ENCODE assay signal across 27 cellular contexts in genomic region chr16:51131619-51132018, GRCh38. TPM values are rescaled to one million over a fixed set of nuclear protein-coding genes. Genes with fewer than 3 reads are reported as not detected.
DNase-seq lines count a peak whose midpoint lies in the region; ATAC-seq, FAIRE-seq and TF ChIP-seq lines count a peak whose summit lies in the region.
"Had no signal": no experiment of that assay in that cellular context is flagged by ENCODE, and none has a peak within 500 bp of the region (broad histone marks: within the 10 kb centered on the region; RNA-seq: fewer than 3 reads in every experiment).

No MANE protein-coding gene starts in this region.

- peak overlapping the region; percentile 46; the same call in 1 of the 2 replicates for H2BK12ac ChIP-seq in H1 (ENCODE audit: low read depth, low read length)

- H3K36me3 ChIP-seq in H1 (ENCODE audit: control insufficient read depth in 2 of 4, insufficient read depth in 4 of 4, low read length in 3 of 4) (peaks cover 0 to 14% (median under 1%) of the 10 kb centered on the region in 4 experiments; a peak in 2 of 8 replicates), HepG2 (replicated peaks in 1 of 2; ENCODE audit: control insufficient read depth in 1 of 2, insufficient read depth in 2 of 2, low read length in 2 of 2) (no peaks in the 10 kb centered on the region; a peak in 1 of 5 replicates), mesodermal cell (ENCODE audit: control insufficient read depth, insufficient read depth, low read length) (peaks cover 21% of the 10 kb centered on the region), vagina (no peaks in the 10 kb centered on the region)
- H3K36me3 ChIP-seq: BE2C had no signal

- H3K27me3 ChIP-seq in H1 (replicated peaks in 1 of 4; ENCODE audit: control insufficient read depth in 3 of 4, extremely low read depth in 1 of 4, insufficient read depth in 3 of 4, low read length in 3 of 4) (no peaks in the 10 kb centered on the region), HepG2 (ENCODE audit: control insufficient read depth in 1 of 2, insufficient read depth in 2 of 2, low read length in 2 of 2) (no peaks in the 10 kb centered on the region), vagina (no peaks in the 10 kb centered on the region)

- no peak for TF ChIP-seq POLR2A in H1 (IDR thresholded peaks at IDR 0.05; ENCODE audit: control extremely low read depth in 1 of 2, low read depth in 2 of 2, low read length in 2 of 2)
- TF ChIP-seq POLR2A in HepG2 (IDR thresholded peaks at IDR 0.05; ENCODE audit: insufficient read depth in 1 of 2, low read depth in 2 of 2, low read length in 2 of 2), result no peak
- no peak for TF ChIP-seq POLR2A in vagina (IDR thresholded peaks at IDR 0.05)
- TF ChIP-seq POLR2A in H54 (IDR thresholded peaks at IDR 0.05; ENCODE audit: low read depth, low read length), result no peak

- TF ChIP-seq EP300 in H1 (IDR thresholded peaks at IDR 0.05; ENCODE audit: borderline replicate concordance in 1 of 2, low read depth in 2 of 2, low read length in 2 of 2), result no peak
- TF ChIP-seq EP300 in HepG2 (IDR thresholded peaks at IDR 0.05; ENCODE audit: low read depth in 2 of 2, low read length in 2 of 2), result no peak
- TF ChIP-seq EP300 in HepG2 (CRISPR knock-in tag; IDR thresholded peaks at IDR 0.05; ENCODE audit: borderline replicate concordance), result no peak

- H3K23me2 ChIP-seq in H1 (ENCODE audit: low read depth, low read length), result peaks cover 11% of the 10 kb centered on the region

- H2BK15ac ChIP-seq in H1 (ENCODE audit: low read length), result no peak overlapping the region

- H3K27ac ChIP-seq in H1 (ENCODE audit: low read depth, low read length) (no peak overlapping the region), HepG2 (ENCODE audit: extremely low read length, insufficient read depth, low read length) (no peak overlapping the region), mesodermal cell (ENCODE audit: low read depth, low read length, severe bottlenecking) (peak overlapping the region; percentile 91), vagina (peak overlapping the region; percentile 81)
- H3K27ac ChIP-seq: GM23248 had no signal

- H4K20me1 ChIP-seq in H1 (replicated peaks in 1 of 2; ENCODE audit: control insufficient read depth in 1 of 2, insufficient read depth in 2 of 2, low read length in 2 of 2), result no peaks in the 10 kb centered on the region
- no peaks in the 10 kb centered on the region for H4K20me1 ChIP-seq in HepG2 (ENCODE audit: insufficient read depth, low read length)

- in situ Hi-C loops in HepG2 (cut with HindIII; ENCODE audit: extremely low pct_ligation_motif_present, low pct_unique_long_range_greater_than_20kb), result no loop called here

- H2AFZ ChIP-seq in H1 (ENCODE audit: low read length) (no peak overlapping the region), HepG2 (ENCODE audit: low read length) (no peak overlapping the region)
- H2AFZ ChIP-seq: GM23248 had no signal

- H3K4me1 ChIP-seq in H1 (replicated peaks in 1 of 4; ENCODE audit: control insufficient read depth in 3 of 4, insufficient read depth in 4 of 4, low read length in 3 of 4) (peaks cover 1 to 7% (median 3%) of the 10 kb centered on the region in 4 experiments; a peak in 5 of 7 replicates), HepG2 (ENCODE audit: insufficient read depth, low read length) (peaks cover 39% of the 10 kb centered on the region), mesodermal cell (ENCODE audit: control insufficient read depth, insufficient read depth, low read length, poor library complexity, severe bottlenecking) (peaks cover 34% of the 10 kb centered on the region), vagina (peaks cover 10% of the 10 kb centered on the region)
- H3K4me1 ChIP-seq: BE2C had no signal

- H3K4me3 ChIP-seq in H1 (ENCODE audit: extremely low read depth in 1 of 4, insufficient read depth in 2 of 4, low read depth in 3 of 4, low read length in 4 of 4) (no peak overlapping the region), HepG2 (replicated peaks in 1 of 3; ENCODE audit: insufficient read depth in 1 of 3, low read depth in 2 of 3, low read length in 3 of 3) (no peak overlapping the region), mesodermal cell (ENCODE audit: extremely low read depth, insufficient read depth, low read length, poor library complexity, severe bottlenecking) (no peak overlapping the region), vagina (no peak overlapping the region)
- H3K4me3 ChIP-seq: GM12878, GM23248 had no signal

- H4K5ac ChIP-seq in H1 (ENCODE audit: insufficient read length, low read depth, low read length), result no peak overlapping the region

- H3K4ac ChIP-seq in H1 (replicated peaks; ENCODE audit: insufficient read length, low read depth, low read length), result peak overlapping the region; percentile 13

- H4K91ac ChIP-seq in H1 (replicated peaks; ENCODE audit: insufficient read length, low read length), result no peak overlapping the region

- intact Hi-C loops in HepG2 (cut with micrococcal nuclease; ENCODE audit: unreplicated experiment), result no loop called here
- intact Hi-C loops in vagina (cut with DNase I), result no loop called here

- no TSS peak for BruUV-seq in HepG2 (replicated peaks; lab: Mats Ljungman, UMichigan)

- CTCF ChIA-PET in H1 (lab: Charles Lee; ENCODE audit: partially characterized antibody) (interaction anchor here (0.6 to 1.9 kb wide), 3 partner anchors 21 to 999 kb away, joined by 3 to 5 read pairs (median 4); no protein-coding TSS in a partner anchor), HepG2 (lab: Yijun Ruan, JAX; ENCODE audit: low intra/inter-chr PET ratio, low total read pairs) (no interaction called here)

- H2BK120ac ChIP-seq in H1 (replicated peaks; ENCODE audit: low read depth, low read length), result no peak overlapping the region

- DNase-seq in H1 (ENCODE audit: low read depth in 1 of 2, low spot score in 2 of 2), result peak in 1 of 2 experiments; percentile 17
- no peak for DNase-seq in HepG2 (ENCODE audit: low spot score)
- DNase-seq in vagina (ENCODE audit: extremely low spot score in 2 of 2), result no peak
- DNase-seq in NCI-H146 (lab: John Stamatoyannopoulos, UW), result no peak
- DNase-seq in HPDE6-E6E7 (ENCODE audit: extremely low spot score), result no peak
- no peak for DNase-seq in cerebellar cortex (ENCODE audit: low spot score)
- DNase-seq in H54 (ENCODE audit: insufficient read length, low spot score), result no peak
- DNase-seq: ACHN; BE2C; C1 segment of cervical spinal cord; CD4-positive, CD25-positive, alpha-beta regulatory T cell; CD8-positive, alpha-beta memory T cell; COR-L47; DMS 273 treated with DMSO at 0.1 percent for 48 hours; DMS53; DND-41; EL; GM23248; H7; HFFc6 had no signal

- H3K9me3 ChIP-seq in H1 (ENCODE audit: insufficient read depth in 2 of 2, low read depth in 1 of 2, low read length in 1 of 2) (no peaks in the 10 kb centered on the region), HepG2 (ENCODE audit: low read length) (no peaks in the 10 kb centered on the region), mesodermal cell (ENCODE audit: control insufficient read depth, low read length) (no peaks in the 10 kb centered on the region), vagina (no peaks in the 10 kb centered on the region)
- H3K9me3 ChIP-seq: BE2C had no signal

- no peak overlapping the region for H3K56ac ChIP-seq in H1 (replicated peaks; ENCODE audit: insufficient read length, low read depth, low read length)

- H3K4me2 ChIP-seq in H1 (ENCODE audit: insufficient read depth in 1 of 2, low read depth in 2 of 2, low read length in 2 of 2), result no peak overlapping the region
- H3K4me2 ChIP-seq in HepG2 (ENCODE audit: low read depth, low read length), result no peak overlapping the region

- H3K9ac ChIP-seq in H1 (replicated peaks in 1 of 4; ENCODE audit: extremely low read depth in 1 of 4, low read depth in 3 of 4, low read length in 3 of 4) (no peak overlapping the region), HepG2 (ENCODE audit: insufficient read depth, low read depth, low read length) (no peak overlapping the region)
- H3K9ac ChIP-seq: GM23248 had no signal

- no peak overlapping the region for H3K14ac ChIP-seq in H1 (ENCODE audit: insufficient read length)

- no peak overlapping the region for H2BK5ac ChIP-seq in H1 (ENCODE audit: low read depth, low read length)

- TF ChIP-seq CTCF in H1 (IDR thresholded peaks at IDR 0.05; ENCODE audit: control extremely low read depth in 1 of 3, insufficient read depth in 1 of 3, low read depth in 1 of 3, low read length in 3 of 3), result no peak
- no peak for TF ChIP-seq CTCF in HepG2 (CRISPR knock-in tag; IDR thresholded peaks at IDR 0.05)
- TF ChIP-seq CTCF in vagina (IDR thresholded peaks at IDR 0.05), result no peak

- ATAC-seq in HepG2, result peak; percentile 26
- ATAC-seq: GM12878, HCT116 had no signal

- WGBS in H1 (ENCODE audit: extremely low coverage in 1 of 2, insufficient coverage in 1 of 2, insufficient read length in 1 of 2, insufficient replicate concordance in 2 of 2, low coverage in 1 of 2, low lambda C conversion rate in 2 of 2, missing lambda C conversion rate in 1 of 2), 2 experiments, result 93% methylated on average over 11 of the region's 11 CpGs; no CpG with 5 or more reads in 1 of the 2 experiments
- 91% methylated on average over 11 of the region's 11 CpGs for WGBS in HepG2 (ENCODE audit: low lambda C conversion rate)
- WGBS in mesodermal cell (ENCODE audit: insufficient coverage in 2 of 2), 2 experiments, result 91 to 97% methylated on average over 11 of the region's 11 CpGs

- peak overlapping the region; percentile 59; the same call in 1 of the 2 replicates for H2AK5ac ChIP-seq in H1 (ENCODE audit: low read depth, low read length)

- H3K79me2 ChIP-seq in H1 (ENCODE audit: control insufficient read depth in 1 of 2, insufficient read depth in 2 of 2, low read length in 2 of 2) (no peaks in the 10 kb centered on the region), HepG2 (ENCODE audit: insufficient read depth, low read length) (no peaks in the 10 kb centered on the region)

- FAIRE-seq in H1 (lab: Jason Lieb, UNC), result no peak
- FAIRE-seq in HepG2 (lab: Jason Lieb, UNC), result no peak
- no peak for FAIRE-seq in H54 (lab: Jason Lieb, UNC)
- FAIRE-seq: A204.1, GM12878, GM19239 had no signal

- no peak overlapping the region for H4K8ac ChIP-seq in H1 (ENCODE audit: extremely low read depth, insufficient read depth, low read length)

- H3K18ac ChIP-seq in H1 (ENCODE audit: extremely low read depth, low read length), result 0 out of 2 replicates have a peak overlapping the region, but pooled peaks have one; percentile 9

- POLR2A ChIA-PET in H1 (lab: Charles Lee; ENCODE audit: partially characterized antibody), result interaction anchor here (4.9 kb wide), 1 partner anchor 18 kb away, joined by 28 read pairs; the partner anchor contains the start of gene SALL1
- POLR2A ChIA-PET in HepG2 (lab: Yijun Ruan, JAX), result no interaction called here

- H3K79me1 ChIP-seq in H1 (ENCODE audit: low read depth, low read length), result no peaks in the 10 kb centered on the region

- no peak for TF ChIP-seq RAD21 in H1 (IDR thresholded peaks at IDR 0.05 in 1 of 2, conservative IDR thresholded peaks at IDR 0.05 in 1 of 2; ENCODE audit: low read depth in 2 of 2, low read length in 2 of 2)
- no peak for TF ChIP-seq RAD21 in HepG2 (CRISPR knock-in tag; IDR thresholded peaks at IDR 0.05)

- H2BK20ac ChIP-seq in H1 (ENCODE audit: low read length), result no peak overlapping the region

- H3K23ac ChIP-seq in H1 (ENCODE audit: insufficient read length), result no peak overlapping the region

RNA-seq across cellular contexts. Expression of gene SALL1, which starts 19.5 kb away (rescaled TPM):
- total RNA-seq in H1 (2021; fragmentation: NEBNext Ultra II Directional; extraction: Animal tissue kit (Norgen Biotek cat#: 25700)), result 54.3 and 56.8 TPM in 2 replicates
- polyA plus RNA-seq in H1 (2011; rRNA removed) (33.7 and 40.5 TPM in 2 replicates), HepG2 (2011; rRNA removed) (5.9 and 6.6 TPM in 2 replicates)
- 29.6 TPM for polyA plus RNA-seq in H1 (2011; cell fraction: cytosol; rRNA removed)
- 55.1 TPM for polyA plus RNA-seq in H1 (2011; cell fraction: nucleus; rRNA removed)
- polyA plus RNA-seq in H1 (2012, experiment 1 of 2), result 44.6 to 47.3 TPM (median 46.1 TPM) in 4 replicates
- polyA plus RNA-seq in H1 (2012, experiment 2 of 2), result 9.7 TPM
- polyA plus RNA-seq in H1 (2013, experiment 1 of 2), result 31.3 TPM
- 31.7 TPM for polyA plus RNA-seq in H1 (2013, experiment 2 of 2)
- 39.5 and 43.2 TPM in 2 replicates for polyA minus RNA-seq in H1 (2011; rRNA and poly(A)+ RNA removed)
- 29.9 TPM for polyA minus RNA-seq in H1 (2011; cell fraction: cytosol; rRNA and poly(A)+ RNA removed)
- polyA minus RNA-seq in H1 (2011; cell fraction: nucleus; rRNA and poly(A)+ RNA removed), result 19.5 TPM
- total RNA-seq in HepG2 (2016; rRNA removed; fragmentation: Illumina TruSeq; extraction: Trizol) (12.3 and 18.5 TPM in 2 replicates), vagina (6.9 TPM)
- 3.8 and 4.7 TPM in 2 replicates for total RNA-seq in HepG2 (2016; cell fraction: cytosol; rRNA removed; fragmentation: Illumina TruSeq; extraction: Trizol; ENCODE audit: low read depth)
- 12.7 and 13.5 TPM in 2 replicates for total RNA-seq in HepG2 (2016; cell fraction: insoluble cytoplasmic fraction; rRNA removed; fragmentation: Illumina TruSeq; extraction: Trizol)
- 12.7 and 14.2 TPM in 2 replicates for total RNA-seq in HepG2 (2016; cell fraction: membrane; rRNA removed; fragmentation: Illumina TruSeq; extraction: Trizol)
- total RNA-seq in HepG2 (2016; cell fraction: nucleus; rRNA removed; fragmentation: Illumina TruSeq; extraction: Trizol), result 12.5 and 15.2 TPM in 2 replicates
- 3.8 and 4.0 TPM in 2 replicates for polyA plus RNA-seq in HepG2 (2011; cell fraction: cytosol; rRNA removed)
- polyA plus RNA-seq in HepG2 (2011; cell fraction: nucleus; rRNA removed), result 7.7 TPM in 2 replicates
- polyA plus RNA-seq in HepG2 (2012), result 6.2 and 6.9 TPM in 2 replicates
- polyA plus RNA-seq in HepG2 (2016; cell fraction: cytosol; fragmentation: Illumina TruSeq; extraction: Trizol; ENCODE audit: low read depth), result 2.3 and 3.0 TPM in 2 replicates
- polyA plus RNA-seq in HepG2 (2016; cell fraction: insoluble cytoplasmic fraction; fragmentation: Illumina TruSeq; extraction: Trizol; ENCODE audit: low read depth), result 16.0 and 21.0 TPM in 2 replicates
- polyA plus RNA-seq in HepG2 (2016; cell fraction: membrane; fragmentation: Illumina TruSeq; extraction: Trizol; ENCODE audit: low read depth), result 8.5 and 9.6 TPM in 2 replicates
- polyA plus RNA-seq in HepG2 (2016; cell fraction: nucleus; fragmentation: Illumina TruSeq; extraction: Trizol; ENCODE audit: insufficient read depth, low read depth), result 30.9 and 34.8 TPM in 2 replicates
- 0.02 and 5.6 TPM in 2 replicates for polyA minus RNA-seq in HepG2 (2011; rRNA and poly(A)+ RNA removed; ENCODE audit: low replicate concordance)
- polyA minus RNA-seq in HepG2 (2011; cell fraction: cytosol; rRNA and poly(A)+ RNA removed), result 3.4 and 4.2 TPM in 2 replicates
- polyA minus RNA-seq in HepG2 (2011; cell fraction: nucleus; rRNA and poly(A)+ RNA removed), result 4.0 and 4.2 TPM in 2 replicates
- polyA plus RNA-seq in mesodermal cell (2013, experiment 1 of 2), result 45.4 TPM
- 36.0 TPM for polyA plus RNA-seq in mesodermal cell (2013, experiment 2 of 2)
- total RNA-seq: CD4-positive, CD25-positive, alpha-beta regulatory T cell; CD8-positive, alpha-beta memory T cell; G401; HT-29 had no signal
- polyA plus RNA-seq: CD4-positive, CD25-positive, alpha-beta regulatory T cell; CD8-positive, alpha-beta memory T cell had no signal

Comparison
In these comparisons a context has a peak if more than half of its experiments do, and no peak if none do; other contexts are left out.
1. H3K27ac ChIP-seq: peak in mesodermal cell (single experiment) and vagina (single experiment); none in H1 (single experiment) and HepG2 (single experiment).